Comparison of ENCODE assay signal across 9 cellular contexts in the genomic region with DNA sequence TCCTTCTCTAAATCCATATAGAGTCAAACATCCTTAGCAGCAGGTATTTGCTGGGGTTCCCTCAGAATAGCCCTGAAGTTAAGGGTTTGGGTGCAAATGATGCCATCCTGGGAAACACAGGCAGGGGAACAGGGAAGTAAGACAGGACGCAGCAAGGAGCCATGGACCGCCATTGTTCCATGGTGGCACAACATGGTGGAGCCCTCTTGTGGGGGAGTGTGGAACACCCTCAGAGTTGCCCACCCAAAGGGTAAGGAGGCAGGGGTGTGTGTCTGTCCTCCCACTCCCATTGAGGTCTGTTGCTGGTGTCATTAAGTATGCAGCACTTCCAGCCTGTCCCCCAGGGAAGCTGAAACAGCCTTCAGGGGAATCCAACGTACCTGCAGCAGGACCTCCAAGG. TPM values are rescaled to one million over a fixed set of nuclear protein-coding genes. Genes with fewer than 3 reads are reported as not detected.
DNase-seq lines count a peak whose midpoint lies in the region; ATAC-seq, FAIRE-seq and TF ChIP-seq lines count a peak whose summit lies in the region.
"Had no signal": no experiment of that assay in that cellular context is flagged by ENCODE, and none has a peak within 500 bp of the region (broad histone marks: within the 10 kb centered on the region; RNA-seq: fewer than 3 reads in every experiment).

No MANE protein-coding gene starts in this region.

- peak; percentile 35 for DNase-seq in activated CD8-positive, alpha-beta T cell treated with anti-CD3 and anti-CD28 coated beads for 36 hours
- no peak for DNase-seq in activated CD8-positive, alpha-beta T cell treated with anti-CD3 and anti-CD28 coated beads, Interleukin-2, amount 10 ng/mL, durations not matched to agents 7 days and 5 days
- no peak for DNase-seq in GM12891 (ENCODE audit: insufficient read length, low spot score)
- DNase-seq in WTC11 (ENCODE audit: low spot score) = peak; percentile 67
- DNase-seq in neural progenitor cell (ENCODE audit: low spot score) = peak; percentile 15
- no peak for DNase-seq in NCI-H774 (lab: John Stamatoyannopoulos, UW)
- DNase-seq: small intestine had no signal

- no peak overlapping the region for H3K9ac ChIP-seq in neural progenitor cell

- POLR2A ChIA-PET in activated CD8-positive, alpha-beta T cell treated with anti-CD3 and anti-CD28 coated beads for 36 hours (lab: Charles Lee) = no interaction called here
- POLR2A ChIA-PET in activated CD8-positive, alpha-beta T cell treated with anti-CD3 and anti-CD28 coated beads, Interleukin-2, amount 10 ng/mL, durations not matched to agents 7 days and 5 days (lab: Charles Lee) = no interaction called here
- POLR2A ChIA-PET in WTC11 (lab: Charles Lee) = interaction anchor here (0.7 kb wide), 1 partner anchor 15 kb away, joined by 7 read pairs; no protein-coding TSS in a partner anchor

- no peak overlapping the region for H3K4me3 Mint-ChIP-seq in activated CD8-positive, alpha-beta T cell treated with anti-CD3 and anti-CD28 coated beads for 36 hours
- no peak overlapping the region for H3K4me3 Mint-ChIP-seq in activated CD8-positive, alpha-beta T cell treated with anti-CD3 and anti-CD28 coated beads, Interleukin-2, amount 10 ng/mL, durations not matched to agents 7 days and 5 days
- H3K4me3 Mint-ChIP-seq in WTC11 (no peak overlapping the region), neural progenitor cell (no peak overlapping the region)

- H3K36me3 ChIP-seq in neural progenitor cell = no peaks in the 10 kb centered on the region

- H3K4me1 Mint-ChIP-seq in activated CD8-positive, alpha-beta T cell treated with anti-CD3 and anti-CD28 coated beads for 36 hours (ENCODE audit: low read depth) = peaks cover 11% of the 10 kb centered on the region
- peaks cover 18% of the 10 kb centered on the region for H3K4me1 Mint-ChIP-seq in activated CD8-positive, alpha-beta T cell treated with anti-CD3 and anti-CD28 coated beads, Interleukin-2, amount 10 ng/mL, durations not matched to agents 7 days and 5 days (ENCODE audit: low read depth)
- H3K4me1 Mint-ChIP-seq in WTC11 (no peaks in the 10 kb centered on the region), neural progenitor cell (no peaks in the 10 kb centered on the region)

- no peaks in the 10 kb centered on the region for H3K36me3 Mint-ChIP-seq in activated CD8-positive, alpha-beta T cell treated with anti-CD3 and anti-CD28 coated beads for 36 hours (ENCODE audit: low read depth)
- no peaks in the 10 kb centered on the region for H3K36me3 Mint-ChIP-seq in activated CD8-positive, alpha-beta T cell treated with anti-CD3 and anti-CD28 coated beads, Interleukin-2, amount 10 ng/mL, durations not matched to agents 7 days and 5 days (ENCODE audit: low read depth)
- H3K36me3 Mint-ChIP-seq in WTC11 = no peaks in the 10 kb centered on the region
- no peaks in the 10 kb centered on the region for H3K36me3 Mint-ChIP-seq in neural progenitor cell

- intact Hi-C loops in activated CD8-positive, alpha-beta T cell treated with anti-CD3 and anti-CD28 coated beads for 36 hours (cut with micrococcal nuclease) = no loop called here

- peak; percentile 63 for TF ChIP-seq CTCF in activated CD8-positive, alpha-beta T cell treated with anti-CD3 and anti-CD28 coated beads for 36 hours (IDR thresholded peaks at IDR 0.05)
- TF ChIP-seq CTCF in WTC11 (IDR thresholded peaks at IDR 0.05) = peak; percentile 62; the same call in 1 of the 2 replicates
- TF ChIP-seq CTCF in neural progenitor cell (IDR thresholded peaks at IDR 0.05) = peak; percentile 47

- H3K27ac Mint-ChIP-seq in activated CD8-positive, alpha-beta T cell treated with anti-CD3 and anti-CD28 coated beads for 36 hours = no peak overlapping the region
- H3K27ac Mint-ChIP-seq in activated CD8-positive, alpha-beta T cell treated with anti-CD3 and anti-CD28 coated beads, Interleukin-2, amount 10 ng/mL, durations not matched to agents 7 days and 5 days = no peak overlapping the region
- H3K27ac Mint-ChIP-seq in WTC11 (no peak overlapping the region), neural progenitor cell (no peak overlapping the region)

- ATAC-seq in activated CD8-positive, alpha-beta T cell treated with anti-CD3 and anti-CD28 coated beads for 36 hours = no peak
- no peak for ATAC-seq in activated CD8-positive, alpha-beta T cell treated with anti-CD3 and anti-CD28 coated beads, Interleukin-2, amount 10 ng/mL, durations not matched to agents 7 days and 5 days
- ATAC-seq in WTC11 (peak; percentile 83), HG02981 (IDR thresholded peaks at IDR 0.05; ENCODE audit: unreplicated experiment) (no peak), HG03095 (IDR thresholded peaks at IDR 0.05; ENCODE audit: unreplicated experiment) (no peak)

- H3K4me3 ChIP-seq in neural progenitor cell = no peak overlapping the region

- H3K9me3 Mint-ChIP-seq in activated CD8-positive, alpha-beta T cell treated with anti-CD3 and anti-CD28 coated beads for 36 hours = no peaks in the 10 kb centered on the region
- no peaks in the 10 kb centered on the region for H3K9me3 Mint-ChIP-seq in activated CD8-positive, alpha-beta T cell treated with anti-CD3 and anti-CD28 coated beads, Interleukin-2, amount 10 ng/mL, durations not matched to agents 7 days and 5 days (ENCODE audit: insufficient read depth)
- H3K9me3 Mint-ChIP-seq in WTC11 = peaks cover 3% of the 10 kb centered on the region; the same call in 1 of the 2 replicates
- H3K9me3 Mint-ChIP-seq in neural progenitor cell = peaks cover 5% of the 10 kb centered on the region

- no peaks in the 10 kb centered on the region for H4K20me1 ChIP-seq in neural progenitor cell (ENCODE audit: low read depth)

- TF ChIP-seq POLR2A in GM12891 (IDR thresholded peaks at IDR 0.05; ENCODE audit: low read depth, low read length) = no peak

- no peaks in the 10 kb centered on the region for H3F3A ChIP-seq in neural progenitor cell (ENCODE audit: low read depth)

- no peaks in the 10 kb centered on the region for H3K9me3 ChIP-seq in neural progenitor cell (ENCODE audit: low read depth)

- no peaks in the 10 kb centered on the region for H3K27me3 Mint-ChIP-seq in activated CD8-positive, alpha-beta T cell treated with anti-CD3 and anti-CD28 coated beads for 36 hours
- H3K27me3 Mint-ChIP-seq in activated CD8-positive, alpha-beta T cell treated with anti-CD3 and anti-CD28 coated beads, Interleukin-2, amount 10 ng/mL, durations not matched to agents 7 days and 5 days (ENCODE audit: low read depth) = no peaks in the 10 kb centered on the region
- H3K27me3 Mint-ChIP-seq in WTC11 (ENCODE audit: low read depth) (no peaks in the 10 kb centered on the region; the same call in 1 of the 2 replicates), neural progenitor cell (ENCODE audit: insufficient read depth, low read depth) (peaks cover 10% of the 10 kb centered on the region)

- H3K27ac ChIP-seq in neural progenitor cell = no peak overlapping the region

- no peaks in the 10 kb centered on the region for H3K4me1 ChIP-seq in neural progenitor cell

- H3K27me3 ChIP-seq in neural progenitor cell = no peaks in the 10 kb centered on the region

- CTCF ChIA-PET in activated CD8-positive, alpha-beta T cell treated with anti-CD3 and anti-CD28 coated beads for 36 hours (lab: Charles Lee) = interaction anchor here (1.5 kb wide), 1 partner anchor 271 kb away, joined by 3 read pairs; a partner anchor contains a TSS
- CTCF ChIA-PET in activated CD8-positive, alpha-beta T cell treated with anti-CD3 and anti-CD28 coated beads, Interleukin-2, amount 10 ng/mL, durations not matched to agents 7 days and 5 days (lab: Charles Lee) = interaction anchor here (0.9 kb wide), 1 partner anchor 53 kb away, joined by 4 read pairs; no protein-coding TSS in a partner anchor
- CTCF ChIA-PET in WTC11 (lab: Charles Lee) = interaction anchor here (0.7 to 2.7 kb wide), 6 partner anchors 33 to 1396 kb away, joined by 3 to 9 read pairs (median 3); no protein-coding TSS in a partner anchor

- no peaks in the 10 kb centered on the region for H3K79me2 ChIP-seq in neural progenitor cell (ENCODE audit: low read depth)

- no peak overlapping the region for H2AFZ ChIP-seq in neural progenitor cell (replicated peaks)

- H3K4me2 ChIP-seq in neural progenitor cell = no peak overlapping the region

- FAIRE-seq in GM12891 (lab: Jason Lieb, UNC) = peak; percentile 74
- FAIRE-seq: small intestine had no signal

TF ChIP-seq in GM12891, 5 proteins besides CTCF, POLR2A, EP300 and RAD21:
- TF ChIP-seq TAF1 (IDR thresholded peaks at IDR 0.05; ENCODE audit: low read depth, low read length) = no peak

TF ChIP-seq in WTC11, 78 proteins besides CTCF, POLR2A, EP300 and RAD21 (continues in another document):
- TF ChIP-seq, protein P1, sequence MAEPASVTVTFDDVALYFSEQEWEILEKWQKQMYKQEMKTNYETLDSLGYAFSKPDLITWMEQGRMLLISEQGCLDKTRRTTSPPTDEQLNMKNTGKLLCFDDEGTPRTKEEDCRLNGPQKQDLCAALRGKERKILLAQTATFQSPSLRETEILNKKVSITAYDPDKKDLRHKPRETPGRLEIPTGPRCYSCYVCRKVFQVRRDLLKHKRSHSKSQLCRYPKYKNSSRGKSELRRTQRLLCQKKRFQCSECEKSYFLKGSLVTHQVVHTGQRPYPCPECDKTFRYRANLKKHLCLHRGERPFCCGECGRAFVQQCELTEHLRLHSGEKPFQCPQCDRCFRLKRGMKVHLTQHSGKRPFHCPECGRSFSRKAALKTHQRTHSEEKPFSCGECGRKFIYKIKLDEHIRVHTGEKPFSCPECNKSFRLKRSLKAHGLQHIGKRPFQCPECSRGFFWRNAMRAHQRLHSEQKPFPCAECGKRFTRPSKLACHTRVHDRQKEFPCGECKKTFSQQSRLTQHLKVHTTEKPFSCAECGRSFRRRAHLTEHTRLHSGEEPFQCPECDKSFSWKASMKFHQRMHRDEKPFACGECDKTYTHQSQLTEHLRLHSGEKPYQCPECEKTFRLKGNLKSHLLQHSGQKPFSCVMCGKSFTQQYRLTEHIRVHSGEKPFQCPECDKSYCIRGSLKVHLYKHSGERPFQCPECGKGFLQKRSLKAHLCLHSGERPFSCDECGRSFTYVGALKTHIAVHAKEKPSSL (CRISPR knock-in tag; conservative IDR thresholded peaks at IDR 0.05) = no peak

RNA-seq across cellular contexts. Expression of a gene that starts 20.4 kb away (rescaled TPM):
- total RNA-seq in activated CD8-positive, alpha-beta T cell treated with anti-CD3 and anti-CD28 coated beads for 36 hours = 1 to 10 TPM; 6.1 to 7.8 TPM
- 1 to 10 TPM; 7.8 to 8.1 TPM for total RNA-seq in activated CD8-positive, alpha-beta T cell treated with anti-CD3 and anti-CD28 coated beads, Interleukin-2, amount 10 ng/mL, durations not matched to agents 7 days and 5 days
- polyA plus RNA-seq in GM12891 (2012; ENCODE audit: low read depth, missing spikeins) = 4.3 TPM
- total RNA-seq in WTC11 (2021) = 5.4 to 5.9 TPM (median 5.6 TPM) in 3 replicates
- 6.5 and 6.9 TPM in 2 replicates for total RNA-seq in neural progenitor cell (ENCODE audit: low replicate concordance)

RNA-seq across cellular contexts. Expression of a gene that starts 33.5 kb away (rescaled TPM):
- total RNA-seq in activated CD8-positive, alpha-beta T cell treated with anti-CD3 and anti-CD28 coated beads for 36 hours = under 1 TPM; 0.54 to 0.58 TPM
- under 1 TPM; 0.08 to 0.21 TPM for total RNA-seq in activated CD8-positive, alpha-beta T cell treated with anti-CD3 and anti-CD28 coated beads, Interleukin-2, amount 10 ng/mL, durations not matched to agents 7 days and 5 days
- 18.6 TPM for polyA plus RNA-seq in GM12891 (2012; ENCODE audit: low read depth, missing spikeins)
- total RNA-seq in WTC11 (2021) (1.8 to 3.8 TPM (median 3.7 TPM) in 3 replicates), neural progenitor cell (ENCODE audit: low replicate concordance) (0.12 and 0.15 TPM in 2 replicates)

Comparison
In these comparisons a context has a peak if more than half of its experiments do, and no peak if none do; other contexts are left out.
1. DNase-seq: peak in activated CD8-positive, alpha-beta T cell treated with anti-CD3 and anti-CD28 coated beads for 36 hours (single experiment), WTC11 (single experiment) and neural progenitor cell (single experiment); none in activated CD8-positive, alpha-beta T cell treated with anti-CD3 and anti-CD28 coated beads, Interleukin-2, amount 10 ng/mL, durations not matched to agents 7 days and 5 days (single experiment), GM12891 (single experiment) and NCI-H774 (single experiment).
2. Peak in every context shown above with its lines, with median percentiles within 50 percentile points of each other: CTCF ChIP-seq.